ENCODE assay signal across 1 cellular context in the genomic region with DNA sequence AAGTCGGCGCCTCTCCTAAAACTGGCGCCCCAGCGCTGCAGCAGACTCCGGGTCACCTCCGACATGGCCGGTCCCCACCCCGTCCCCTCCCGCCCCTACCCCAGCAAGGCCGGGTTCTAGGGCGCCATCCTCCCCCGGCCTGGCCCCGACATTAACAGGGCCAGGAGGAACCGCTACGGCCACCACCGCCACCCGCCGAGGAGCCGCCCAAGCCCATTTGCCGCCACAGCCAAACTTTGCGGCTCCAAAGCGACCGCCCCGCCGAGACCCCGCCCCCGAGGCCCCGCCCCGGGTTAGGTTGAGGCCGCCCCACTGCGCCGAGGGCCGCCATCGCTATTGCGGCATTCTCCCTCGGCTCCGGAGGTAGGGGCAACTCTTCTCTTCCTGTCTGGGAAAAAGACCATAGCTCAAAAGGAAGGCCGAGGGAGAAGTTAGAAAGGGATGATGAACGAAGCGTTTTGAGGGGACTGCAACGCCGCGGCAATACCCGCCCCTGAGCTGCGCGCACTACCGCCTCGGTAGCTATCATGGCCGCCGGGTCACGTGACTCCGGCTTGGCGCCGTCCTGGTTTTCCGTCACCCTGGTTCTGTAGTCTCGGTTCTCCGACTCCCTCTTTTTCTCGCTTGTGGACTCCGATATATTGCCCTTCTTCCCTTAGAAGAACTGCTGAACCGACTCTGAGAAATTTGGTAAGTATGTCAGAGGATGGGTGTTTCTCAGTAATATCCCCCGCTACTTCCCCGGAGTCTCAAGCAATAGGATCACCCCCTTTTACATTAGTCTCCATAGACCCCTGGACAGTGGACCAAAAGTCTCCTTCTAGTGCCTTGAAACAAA.
A peak's percentile ranks its signal among the peaks of the same experiment; 100 is the strongest.
TF ChIP-seq lines count a peak whose summit lies in the region.

A gene with protein sequence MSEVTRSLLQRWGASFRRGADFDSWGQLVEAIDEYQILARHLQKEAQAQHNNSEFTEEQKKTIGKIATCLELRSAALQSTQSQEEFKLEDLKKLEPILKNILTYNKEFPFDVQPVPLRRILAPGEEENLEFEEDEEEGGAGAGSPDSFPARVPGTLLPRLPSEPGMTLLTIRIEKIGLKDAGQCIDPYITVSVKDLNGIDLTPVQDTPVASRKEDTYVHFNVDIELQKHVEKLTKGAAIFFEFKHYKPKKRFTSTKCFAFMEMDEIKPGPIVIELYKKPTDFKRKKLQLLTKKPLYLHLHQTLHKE (minus strand): TSS at position 239 of the 838 bp plus-strand sequence. CDS start 174 bp downstream, at position 65.
A gene with protein sequence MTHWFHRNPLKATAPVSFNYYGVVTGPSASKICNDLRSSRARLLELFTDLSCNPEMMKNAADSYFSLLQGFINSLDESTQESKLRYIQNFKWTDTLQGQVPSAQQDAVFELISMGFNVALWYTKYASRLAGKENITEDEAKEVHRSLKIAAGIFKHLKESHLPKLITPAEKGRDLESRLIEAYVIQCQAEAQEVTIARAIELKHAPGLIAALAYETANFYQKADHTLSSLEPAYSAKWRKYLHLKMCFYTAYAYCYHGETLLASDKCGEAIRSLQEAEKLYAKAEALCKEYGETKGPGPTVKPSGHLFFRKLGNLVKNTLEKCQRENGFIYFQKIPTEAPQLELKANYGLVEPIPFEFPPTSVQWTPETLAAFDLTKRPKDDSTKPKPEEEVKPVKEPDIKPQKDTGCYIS (plus strand): TSS at position 312 of the 838 bp plus-strand sequence. CDS start 3,136 bp downstream, outside the sequence.

TF ChIP-seq in GM23338, 12 proteins besides CTCF, POLR2A, EP300 and RAD21 (continued from another document):
- TF ChIP-seq, protein P1, sequence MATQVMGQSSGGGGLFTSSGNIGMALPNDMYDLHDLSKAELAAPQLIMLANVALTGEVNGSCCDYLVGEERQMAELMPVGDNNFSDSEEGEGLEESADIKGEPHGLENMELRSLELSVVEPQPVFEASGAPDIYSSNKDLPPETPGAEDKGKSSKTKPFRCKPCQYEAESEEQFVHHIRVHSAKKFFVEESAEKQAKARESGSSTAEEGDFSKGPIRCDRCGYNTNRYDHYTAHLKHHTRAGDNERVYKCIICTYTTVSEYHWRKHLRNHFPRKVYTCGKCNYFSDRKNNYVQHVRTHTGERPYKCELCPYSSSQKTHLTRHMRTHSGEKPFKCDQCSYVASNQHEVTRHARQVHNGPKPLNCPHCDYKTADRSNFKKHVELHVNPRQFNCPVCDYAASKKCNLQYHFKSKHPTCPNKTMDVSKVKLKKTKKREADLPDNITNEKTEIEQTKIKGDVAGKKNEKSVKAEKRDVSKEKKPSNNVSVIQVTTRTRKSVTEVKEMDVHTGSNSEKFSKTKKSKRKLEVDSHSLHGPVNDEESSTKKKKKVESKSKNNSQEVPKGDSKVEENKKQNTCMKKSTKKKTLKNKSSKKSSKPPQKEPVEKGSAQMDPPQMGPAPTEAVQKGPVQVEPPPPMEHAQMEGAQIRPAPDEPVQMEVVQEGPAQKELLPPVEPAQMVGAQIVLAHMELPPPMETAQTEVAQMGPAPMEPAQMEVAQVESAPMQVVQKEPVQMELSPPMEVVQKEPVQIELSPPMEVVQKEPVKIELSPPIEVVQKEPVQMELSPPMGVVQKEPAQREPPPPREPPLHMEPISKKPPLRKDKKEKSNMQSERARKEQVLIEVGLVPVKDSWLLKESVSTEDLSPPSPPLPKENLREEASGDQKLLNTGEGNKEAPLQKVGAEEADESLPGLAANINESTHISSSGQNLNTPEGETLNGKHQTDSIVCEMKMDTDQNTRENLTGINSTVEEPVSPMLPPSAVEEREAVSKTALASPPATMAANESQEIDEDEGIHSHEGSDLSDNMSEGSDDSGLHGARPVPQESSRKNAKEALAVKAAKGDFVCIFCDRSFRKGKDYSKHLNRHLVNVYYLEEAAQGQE (IDR thresholded peaks at IDR 0.05; ENCODE audit: unreplicated experiment), result no peak
- TF ChIP-seq EZH2phosphoT487 (IDR thresholded peaks at IDR 0.05; ENCODE audit: unreplicated experiment), result no peak
- TF ChIP-seq, protein P2, sequence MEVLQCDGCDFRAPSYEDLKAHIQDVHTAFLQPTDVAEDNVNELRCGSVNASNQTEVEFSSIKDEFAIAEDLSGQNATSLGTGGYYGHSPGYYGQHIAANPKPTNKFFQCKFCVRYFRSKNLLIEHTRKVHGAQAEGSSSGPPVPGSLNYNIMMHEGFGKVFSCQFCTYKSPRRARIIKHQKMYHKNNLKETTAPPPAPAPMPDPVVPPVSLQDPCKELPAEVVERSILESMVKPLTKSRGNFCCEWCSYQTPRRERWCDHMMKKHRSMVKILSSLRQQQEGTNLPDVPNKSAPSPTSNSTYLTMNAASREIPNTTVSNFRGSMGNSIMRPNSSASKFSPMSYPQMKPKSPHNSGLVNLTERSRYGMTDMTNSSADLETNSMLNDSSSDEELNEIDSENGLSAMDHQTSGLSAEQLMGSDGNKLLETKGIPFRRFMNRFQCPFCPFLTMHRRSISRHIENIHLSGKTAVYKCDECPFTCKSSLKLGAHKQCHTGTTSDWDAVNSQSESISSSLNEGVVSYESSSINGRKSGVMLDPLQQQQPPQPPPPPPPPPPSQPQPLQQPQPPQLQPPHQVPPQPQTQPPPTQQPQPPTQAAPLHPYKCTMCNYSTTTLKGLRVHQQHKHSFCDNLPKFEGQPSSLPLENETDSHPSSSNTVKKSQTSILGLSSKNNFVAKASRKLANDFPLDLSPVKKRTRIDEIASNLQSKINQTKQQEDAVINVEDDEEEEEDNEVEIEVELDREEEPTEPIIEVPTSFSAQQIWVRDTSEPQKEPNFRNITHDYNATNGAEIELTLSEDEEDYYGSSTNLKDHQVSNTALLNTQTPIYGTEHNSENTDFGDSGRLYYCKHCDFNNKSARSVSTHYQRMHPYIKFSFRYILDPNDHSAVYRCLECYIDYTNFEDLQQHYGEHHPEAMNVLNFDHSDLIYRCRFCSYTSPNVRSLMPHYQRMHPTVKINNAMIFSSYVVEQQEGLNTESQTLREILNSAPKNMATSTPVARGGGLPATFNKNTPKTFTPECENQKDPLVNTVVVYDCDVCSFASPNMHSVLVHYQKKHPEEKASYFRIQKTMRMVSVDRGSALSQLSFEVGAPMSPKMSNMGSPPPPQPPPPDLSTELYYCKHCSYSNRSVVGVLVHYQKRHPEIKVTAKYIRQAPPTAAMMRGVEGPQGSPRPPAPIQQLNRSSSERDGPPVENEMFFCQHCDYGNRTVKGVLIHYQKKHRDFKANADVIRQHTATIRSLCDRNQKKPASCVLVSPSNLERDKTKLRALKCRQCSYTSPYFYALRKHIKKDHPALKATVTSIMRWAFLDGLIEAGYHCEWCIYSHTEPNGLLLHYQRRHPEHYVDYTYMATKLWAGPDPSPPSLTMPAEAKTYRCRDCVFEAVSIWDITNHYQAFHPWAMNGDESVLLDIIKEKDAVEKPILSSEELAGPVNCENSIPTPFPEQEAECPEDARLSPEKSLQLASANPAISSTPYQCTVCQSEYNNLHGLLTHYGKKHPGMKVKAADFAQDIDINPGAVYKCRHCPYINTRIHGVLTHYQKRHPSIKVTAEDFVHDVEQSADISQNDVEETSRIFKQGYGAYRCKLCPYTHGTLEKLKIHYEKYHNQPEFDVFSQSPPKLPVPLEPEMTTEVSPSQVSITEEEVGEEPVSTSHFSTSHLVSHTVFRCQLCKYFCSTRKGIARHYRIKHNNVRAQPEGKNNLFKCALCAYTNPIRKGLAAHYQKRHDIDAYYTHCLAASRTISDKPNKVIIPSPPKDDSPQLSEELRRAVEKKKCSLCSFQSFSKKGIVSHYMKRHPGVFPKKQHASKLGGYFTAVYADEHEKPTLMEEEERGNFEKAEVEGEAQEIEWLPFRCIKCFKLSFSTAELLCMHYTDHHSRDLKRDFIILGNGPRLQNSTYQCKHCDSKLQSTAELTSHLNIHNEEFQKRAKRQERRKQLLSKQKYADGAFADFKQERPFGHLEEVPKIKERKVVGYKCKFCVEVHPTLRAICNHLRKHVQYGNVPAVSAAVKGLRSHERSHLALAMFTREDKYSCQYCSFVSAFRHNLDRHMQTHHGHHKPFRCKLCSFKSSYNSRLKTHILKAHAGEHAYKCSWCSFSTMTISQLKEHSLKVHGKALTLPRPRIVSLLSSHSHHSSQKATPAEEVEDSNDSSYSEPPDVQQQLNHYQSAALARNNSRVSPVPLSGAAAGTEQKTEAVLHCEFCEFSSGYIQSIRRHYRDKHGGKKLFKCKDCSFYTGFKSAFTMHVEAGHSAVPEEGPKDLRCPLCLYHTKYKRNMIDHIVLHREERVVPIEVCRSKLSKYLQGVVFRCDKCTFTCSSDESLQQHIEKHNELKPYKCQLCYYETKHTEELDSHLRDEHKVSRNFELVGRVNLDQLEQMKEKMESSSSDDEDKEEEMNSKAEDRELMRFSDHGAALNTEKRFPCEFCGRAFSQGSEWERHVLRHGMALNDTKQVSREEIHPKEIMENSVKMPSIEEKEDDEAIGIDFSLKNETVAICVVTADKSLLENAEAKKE (CRISPR knock-in tag; IDR thresholded peaks at IDR 0.05), result no peak
- peak; percentile 52; the same call in 1 of the 2 replicates for TF ChIP-seq POLR2AphosphoS5 (IDR thresholded peaks at IDR 0.05; ENCODE audit: low read depth)
- no peak for TF ChIP-seq JUNB (IDR thresholded peaks at IDR 0.05; ENCODE audit: unreplicated experiment)
- no peak for TF ChIP-seq NANOG (IDR thresholded peaks at IDR 0.05; ENCODE audit: borderline replicate concordance)
- peak; percentile 89; the same call in 1 of the 2 replicates for TF ChIP-seq ZNF114 (CRISPR knock-in tag; IDR thresholded peaks at IDR 0.05)
- TF ChIP-seq, protein P3, sequence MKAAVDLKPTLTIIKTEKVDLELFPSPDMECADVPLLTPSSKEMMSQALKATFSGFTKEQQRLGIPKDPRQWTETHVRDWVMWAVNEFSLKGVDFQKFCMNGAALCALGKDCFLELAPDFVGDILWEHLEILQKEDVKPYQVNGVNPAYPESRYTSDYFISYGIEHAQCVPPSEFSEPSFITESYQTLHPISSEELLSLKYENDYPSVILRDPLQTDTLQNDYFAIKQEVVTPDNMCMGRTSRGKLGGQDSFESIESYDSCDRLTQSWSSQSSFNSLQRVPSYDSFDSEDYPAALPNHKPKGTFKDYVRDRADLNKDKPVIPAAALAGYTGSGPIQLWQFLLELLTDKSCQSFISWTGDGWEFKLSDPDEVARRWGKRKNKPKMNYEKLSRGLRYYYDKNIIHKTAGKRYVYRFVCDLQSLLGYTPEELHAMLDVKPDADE (IDR thresholded peaks at IDR 0.05), result peak; percentile 82
- no peak for TF ChIP-seq EZH2 (IDR thresholded peaks at IDR 0.05; ENCODE audit: low read depth, unreplicated experiment)
- TF ChIP-seq ZNF331 (CRISPR knock-in tag; IDR thresholded peaks at IDR 0.05; ENCODE audit: low read depth), result no peak
- peak; percentile 40; the same call in 1 of the 2 replicates for TF ChIP-seq CREB1 (CRISPR knock-in tag; IDR thresholded peaks at IDR 0.05; ENCODE audit: low read depth)
